In the genomic region with DNA sequence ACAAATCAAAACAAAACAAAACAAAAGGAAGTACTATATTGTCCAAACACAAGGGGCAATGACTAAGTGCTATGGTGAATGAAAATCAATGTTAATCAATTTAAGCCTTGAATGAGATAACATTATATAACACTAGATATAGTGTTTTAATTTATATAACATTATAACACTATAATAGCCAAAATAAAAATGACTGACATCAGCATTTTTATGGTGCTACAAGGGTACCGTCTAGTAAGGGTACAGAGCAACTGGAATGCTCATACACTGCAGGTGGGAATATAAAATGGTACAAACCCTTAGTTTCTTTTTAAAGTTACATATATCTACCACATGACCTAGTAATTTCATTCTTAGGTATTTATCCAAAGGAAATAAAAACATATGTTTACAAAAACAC, we compare ENCODE assay signal across 13 cellular contexts. TPM values are rescaled to one million over a fixed set of nuclear protein-coding genes. Genes with fewer than 3 reads are reported as not detected.
DNase-seq lines count a peak whose midpoint lies in the region; ATAC-seq, FAIRE-seq and TF ChIP-seq lines count a peak whose summit lies in the region.
"Had no signal": no experiment of that assay in that cellular context is flagged by ENCODE, and none has a peak within 500 bp of the region (broad histone marks: within the 10 kb centered on the region; RNA-seq: fewer than 3 reads in every experiment).

No MANE protein-coding gene starts in this region.

- no peak for TF ChIP-seq CTCF in A549 (IDR thresholded peaks at IDR 0.05)
- no peak for TF ChIP-seq CTCF in IMR-90 (conservative IDR thresholded peaks at IDR 0.05; ENCODE audit: low read depth, low read length)
- no peak for TF ChIP-seq CTCF in K562 (IDR thresholded peaks at IDR 0.05 in 2 of 3, conservative IDR thresholded peaks at IDR 0.05 in 1 of 3; ENCODE audit: insufficient read depth in 2 of 3, low read depth in 1 of 3, low read length in 3 of 3)
- no peak for TF ChIP-seq CTCF in colonic mucosa (IDR thresholded peaks at IDR 0.05)
- no peak for TF ChIP-seq CTCF in PC-9 (conservative IDR thresholded peaks at IDR 0.05)

- no peak overlapping the region for H2BK15ac ChIP-seq in IMR-90 (ENCODE audit: low read depth, low read length)

- H3K9me1 ChIP-seq in IMR-90 (ENCODE audit: insufficient read depth, low read length) (peaks cover 3% of the 10 kb centered on the region; the same call in 1 of the 2 replicates), K562 (ENCODE audit: control insufficient read depth, insufficient read depth, low read length) (no peaks in the 10 kb centered on the region)

- TF ChIP-seq POLR2A in A549 (IDR thresholded peaks at IDR 0.05; ENCODE audit: low read length) (no peak), IMR-90 (IDR thresholded peaks at IDR 0.05; ENCODE audit: low read depth, low read length) (no peak), K562 (conservative IDR thresholded peaks at IDR 0.05) (no peak)

- no peak overlapping the region for H2BK5ac ChIP-seq in IMR-90 (ENCODE audit: low read depth, low read length, poor library complexity, severe bottlenecking)

- BruUV-seq in IMR-90 (replicated peaks; lab: Mats Ljungman, UMichigan) (no TSS peak), K562 (replicated peaks; lab: Mats Ljungman, UMichigan) (no TSS peak), PC-9 (replicated peaks; lab: Mats Ljungman, UMichigan) (no TSS peak)

- WGBS in A549 (ENCODE audit: missing lambda C conversion rate): 95% methylated on average over 1 of the region's 1 CpG
- no CpG with 5 or more reads among the region's 1 CpG for WGBS in IMR-90 (ENCODE audit: extremely low coverage in 2 of 2, insufficient read length in 1 of 2), 2 experiments
- WGBS in K562 (ENCODE audit: insufficient coverage, low coverage, missing lambda C conversion rate): 91% methylated on average over 1 of the region's 1 CpG

- peaks cover 10 to 49% of the 10 kb centered on the region in 2 experiments for H3K79me1 ChIP-seq in IMR-90 (ENCODE audit: low read depth in 1 of 2, low read length in 2 of 2)

- H4K5ac ChIP-seq in IMR-90 (ENCODE audit: low read depth, low read length): no peak overlapping the region

- H2BK20ac ChIP-seq in IMR-90 (ENCODE audit: low read depth, low read length): no peak overlapping the region

- TF ChIP-seq EP300 in A549 (IDR thresholded peaks at IDR 0.05) (no peak), K562 (IDR thresholded peaks at IDR 0.05; ENCODE audit: low read length) (no peak)

- POLR2A ChIA-PET in A549 (lab: Yijun Ruan, JAX): no interaction called here
- POLR2A ChIA-PET in IMR-90 (lab: Charles Lee; ENCODE audit: unreplicated experiment): no interaction called here
- POLR2A ChIA-PET in K562 (lab: Yijun Ruan, JAX): interaction anchor here (0.5 kb wide), 1 partner anchor 39 kb away, joined by 3 read pairs; no protein-coding TSS in a partner anchor
- POLR2A ChIA-PET in PC-9 (lab: Charles Lee; ENCODE audit: unreplicated experiment): no interaction called here

- H3K9ac ChIP-seq in IMR-90 (ENCODE audit: low read depth, low read length) (no peak overlapping the region), K562 (ENCODE audit: insufficient read depth in 1 of 2, low read depth in 2 of 2, low read length in 2 of 2) (no peak overlapping the region), colonic mucosa (ENCODE audit: low read depth in 2 of 2, low read length in 2 of 2) (no peak overlapping the region)

- no peak overlapping the region for H2BK120ac ChIP-seq in IMR-90 (ENCODE audit: low read depth, low read length)

- no peak for DNase-seq in A549 (ENCODE audit: low read depth in 1 of 2, low spot score in 1 of 2)
- DNase-seq in IMR-90: no peak
- DNase-seq in K562 (ENCODE audit: extremely low read depth in 1 of 4, low spot score in 3 of 4): no peak
- DNase-seq in colonic mucosa: no peak
- DNase-seq in PC-9: no peak
- no peak for DNase-seq in NCI-H524 treated with DMSO at 0.1 percent for 48 hours (lab: John Stamatoyannopoulos, UW)
- DNase-seq: BE2C; CD4-positive, alpha-beta memory T cell; DMS79; H9 had no signal

- no peak overlapping the region for H3K56ac ChIP-seq in IMR-90 (ENCODE audit: extremely low read depth, insufficient read depth, low read length)

- H3K9me2 ChIP-seq in PC-9 (ENCODE audit: insufficient read depth): no peaks in the 10 kb centered on the region

- H4K20me1 ChIP-seq in IMR-90 (ENCODE audit: insufficient read depth, low read length) (no peaks in the 10 kb centered on the region; the same call in 1 of the 2 replicates), K562 (replicated peaks; ENCODE audit: control insufficient read depth, insufficient read depth, low read length) (no peaks in the 10 kb centered on the region), PC-9 (ENCODE audit: insufficient read depth) (no peaks in the 10 kb centered on the region)

- H3K4me2 ChIP-seq in A549 (no peak overlapping the region), IMR-90 (ENCODE audit: low read depth, low read length) (no peak overlapping the region), K562 (ENCODE audit: insufficient read depth, low read length) (no peak overlapping the region), PC-9 (no peak overlapping the region)
- H3K4me2 ChIP-seq: GM23338 had no signal

- H3K4ac ChIP-seq in IMR-90 (ENCODE audit: low read depth, low read length): no peak overlapping the region

- no peak overlapping the region for H2AK5ac ChIP-seq in IMR-90 (ENCODE audit: low read depth, low read length)

- H3K9me3 ChIP-seq in A549 (no peaks in the 10 kb centered on the region), IMR-90 (ENCODE audit: control insufficient read depth, insufficient read depth, low read length) (no peaks in the 10 kb centered on the region), K562 (replicated peaks; ENCODE audit: control insufficient read depth, insufficient read depth, low read depth, low read length) (no peaks in the 10 kb centered on the region), colonic mucosa (no peaks in the 10 kb centered on the region), PC-9 (ENCODE audit: insufficient read depth, low read depth) (no peaks in the 10 kb centered on the region)
- H3K9me3 ChIP-seq: BE2C had no signal

- H3K14ac ChIP-seq in IMR-90 (replicated peaks; ENCODE audit: low read depth, low read length): no peak overlapping the region

- in situ Hi-C loops in IMR-90 (cut with MboI; ENCODE audit: low sequenced_read_pairs): no loop called here
- in situ Hi-C loops in K562 (cut with MboI): no loop called here

- dilution Hi-C loops in IMR-90 (cut with HindIII; ENCODE audit: low sequenced_read_pairs, unreplicated experiment): no loop called here

- no peak overlapping the region for H2AK9ac ChIP-seq in IMR-90 (replicated peaks; ENCODE audit: low read depth, low read length, poor library complexity)

- TF ChIP-seq RAD21 in A549 (conservative IDR thresholded peaks at IDR 0.05 in 1 of 2, IDR thresholded peaks at IDR 0.05 in 1 of 2): no peak
- no peak for TF ChIP-seq RAD21 in IMR-90 (IDR thresholded peaks at IDR 0.05; ENCODE audit: low read length)
- no peak for TF ChIP-seq RAD21 in K562 (CRISPR knock-in tag; conservative IDR thresholded peaks at IDR 0.05 in 1 of 2, IDR thresholded peaks at IDR 0.05 in 1 of 2)

- H3K27ac ChIP-seq in A549 (no peak overlapping the region), IMR-90 (ENCODE audit: insufficient read depth, low read length) (no peak overlapping the region), K562 (ENCODE audit: extremely low read depth, low read depth, low read length) (no peak overlapping the region), colonic mucosa (no peak overlapping the region), PC-9 (no peak overlapping the region)
- H3K27ac ChIP-seq: C4-2B had no signal

- intact Hi-C loops in IMR-90 (cut with micrococcal nuclease) (no loop called here), K562 (cut with micrococcal nuclease) (no loop called here), colonic mucosa (cut with DNase I) (no loop called here), PC-9 (cut with micrococcal nuclease; ENCODE audit: unreplicated experiment) (no loop called here)

- FAIRE-seq in A549 (lab: Jason Lieb, UNC): no peak
- FAIRE-seq in K562 (lab: Jason Lieb, UNC): no peak
- FAIRE-seq: GM12891 had no signal

- CTCF ChIA-PET in A549 (lab: Yijun Ruan, JAX) (interaction anchor here (1.0 to 1.4 kb wide), 3 partner anchors 10 to 16 kb away, joined by 3 to 6 read pairs (median 3); partner anchors contain the start of genes MDP1 and TINF2), IMR-90 (lab: Yijun Ruan, JAX) (interaction anchor here (2.5 kb wide), 1 partner anchor 10 kb away, joined by 7 read pairs; the partner anchor contains the start of gene MDP1), K562 (lab: Yijun Ruan, JAX; ENCODE audit: low intra/inter-chr PET ratio) (no interaction called here), PC-9 (lab: Charles Lee) (no interaction called here)

- 0 out of 2 replicates have a peak, but pooled peaks cover under 1% of the 10 kb centered on the region for H3F3A ChIP-seq in PC-9 (ENCODE audit: insufficient read depth, low read depth)

- H3K79me2 ChIP-seq in K562 (ENCODE audit: control insufficient read depth, insufficient read depth, low read length) (peaks cover 52% of the 10 kb centered on the region), PC-9 (ENCODE audit: low read depth) (peaks cover 52% of the 10 kb centered on the region)

- H3K4me1 ChIP-seq in A549: peaks cover 14% of the 10 kb centered on the region
- H3K4me1 ChIP-seq in IMR-90 (ENCODE audit: control insufficient read depth, insufficient read depth, low read length): peaks cover 4% of the 10 kb centered on the region
- peaks cover 0 to 6% of the 10 kb centered on the region in 2 experiments; a peak in 2 of 5 replicates for H3K4me1 ChIP-seq in K562 (replicated peaks in 1 of 2; ENCODE audit: control insufficient read depth in 2 of 2, insufficient read depth in 2 of 2, low read length in 2 of 2)
- no peaks in the 10 kb centered on the region for H3K4me1 ChIP-seq in colonic mucosa
- H3K4me1 ChIP-seq in PC-9 (replicated peaks; ENCODE audit: insufficient read depth): no peaks in the 10 kb centered on the region; the same call in 1 of the 2 replicates
- H3K4me1 ChIP-seq: BE2C had no signal

- ATAC-seq in A549: no peak
- no peak for ATAC-seq in IMR-90 (ENCODE audit: low read depth)
- no peak for ATAC-seq in K562
- ATAC-seq: GM23338 had no signal

- H3K23ac ChIP-seq in IMR-90 (ENCODE audit: low read depth, low read length): no peak overlapping the region

- H3K4me3 ChIP-seq in A549 (no peak overlapping the region), IMR-90 (ENCODE audit: insufficient read depth, low read depth, low read length) (no peak overlapping the region), K562 (no peak overlapping the region), colonic mucosa (no peak overlapping the region), PC-9 (no peak overlapping the region)
- H3K4me3 ChIP-seq: GM23338 had no signal

- H2AFZ ChIP-seq in IMR-90 (replicated peaks; ENCODE audit: low read length, poor library complexity) (no peak overlapping the region), K562 (ENCODE audit: low read depth, low read length) (no peak overlapping the region), PC-9 (no peak overlapping the region)
- H2AFZ ChIP-seq: GM23338 had no signal

- no peak overlapping the region for H4K91ac ChIP-seq in IMR-90 (ENCODE audit: insufficient read depth, low read depth, low read length)

- no peak overlapping the region for H4K8ac ChIP-seq in IMR-90 (ENCODE audit: low read depth in 2 of 2, low read length in 2 of 2)

- H3K27me3 ChIP-seq in IMR-90 (ENCODE audit: control insufficient read depth, insufficient read depth, low read length) (no peaks in the 10 kb centered on the region), K562 (ENCODE audit: control insufficient read depth in 2 of 2, insufficient read depth in 2 of 2, low read length in 2 of 2) (no peaks in the 10 kb centered on the region), colonic mucosa (no peaks in the 10 kb centered on the region), PC-9 (ENCODE audit: insufficient read depth, low read depth) (no peaks in the 10 kb centered on the region)
- H3K27me3 ChIP-seq: BE2C had no signal

- H3K18ac ChIP-seq in IMR-90 (ENCODE audit: low read depth, low read length): no peak overlapping the region

- H3K36me3 ChIP-seq in IMR-90 (ENCODE audit: control insufficient read depth, insufficient read depth, low read length): peaks cover 6% of the 10 kb centered on the region; the same call in 1 of the 2 replicates
- H3K36me3 ChIP-seq in K562 (ENCODE audit: control insufficient read depth, insufficient read depth, low read length): peaks cover 12% of the 10 kb centered on the region; the same call in 1 of the 3 replicates
- no peaks in the 10 kb centered on the region for H3K36me3 ChIP-seq in colonic mucosa
- no peaks in the 10 kb centered on the region for H3K36me3 ChIP-seq in PC-9 (ENCODE audit: low read depth)

RNA-seq across cellular contexts. Expression of gene NEDD8, which starts 5.7 kb away (rescaled TPM):
- polyA plus RNA-seq in A549 (2011; rRNA removed) (381 and 433 TPM in 2 replicates), A549 (2017; fragmentation: RNase III; extraction: RNeasy Plus Mini Kit Qiagen cat#74134 plus additional on column Dnase treatment) (561 to 594 TPM (median 589 TPM) in 3 replicates), IMR-90 (2012; rRNA removed) (375 and 393 TPM in 2 replicates), K562 (2011; rRNA removed) (218 and 229 TPM in 2 replicates), K562 (2014; fragmentation: Illumina TruSeq; extraction: Trizol) (225 and 233 TPM in 2 replicates), K562 (2014; fragmentation: Nextera tagmentation; extraction: Ambion mirVana) (100 to 1,000 TPM; 628 to 691 TPM), K562 (2014; rRNA removed) (328 and 342 TPM in 2 replicates)
- 319 and 406 TPM in 2 replicates for polyA plus RNA-seq in A549 (2012; cell fraction: cytosol; rRNA removed)
- 84.0 and 134 TPM in 2 replicates for polyA plus RNA-seq in A549 (2012; cell fraction: nucleus; rRNA removed)
- 93.2 and 113 TPM in 2 replicates for polyA minus RNA-seq in A549 (2011; rRNA and poly(A)+ RNA removed)
- total RNA-seq in IMR-90 (2012; rRNA removed) (167 and 224 TPM in 2 replicates), K562 (2014; rRNA removed) (219 and 275 TPM in 2 replicates), K562 (2014; rRNA removed; fragmentation: Illumina TruSeq; extraction: Trizol) (260 and 291 TPM in 2 replicates), K562 (2015; rRNA removed; fragmentation: Illumina TruSeq; extraction: Trizol) (235 and 243 TPM in 2 replicates), K562 (2021) (139 and 142 TPM in 2 replicates), colonic mucosa (100 to 1,000 TPM; 126 to 150 TPM), PC-9 (2021) (134 and 179 TPM in 2 replicates)
- polyA plus RNA-seq in IMR-90 (2012; cell fraction: cytosol; rRNA removed): 171 and 190 TPM in 2 replicates
- polyA plus RNA-seq in IMR-90 (2012; cell fraction: nucleus; rRNA removed; ENCODE audit: low replicate concordance): 17.8 and 126 TPM in 2 replicates
- total RNA-seq in K562 (2011; cell fraction: chromatin; rRNA removed; ENCODE audit: low replicate concordance): 34.2 and 38.9 TPM in 2 replicates
- total RNA-seq in K562 (2011; cell fraction: nucleolus; rRNA removed): 33.3 and 34.2 TPM in 2 replicates
- 51.0 and 88.3 TPM in 2 replicates for total RNA-seq in K562 (2011; cell fraction: nucleoplasm; rRNA removed)
- 163 and 225 TPM in 2 replicates for polyA plus RNA-seq in K562 (2011; cell fraction: cytosol; rRNA removed)
- polyA plus RNA-seq in K562 (2011; cell fraction: nucleus; rRNA removed): 74.2 and 117 TPM in 2 replicates
- 143 and 265 TPM in 2 replicates for polyA plus RNA-seq in K562 (2012)
- polyA minus RNA-seq in K562 (2011; rRNA and poly(A)+ RNA removed): 115 and 124 TPM in 2 replicates
- polyA minus RNA-seq in K562 (2011; cell fraction: cytosol; rRNA and poly(A)+ RNA removed): 27.9 and 42.0 TPM in 2 replicates
- polyA minus RNA-seq in K562 (2011; cell fraction: nucleus; rRNA and poly(A)+ RNA removed): 14.8 and 24.7 TPM in 2 replicates

RNA-seq across cellular contexts. Expression of gene GMPR2, which starts 6.3 kb away (rescaled TPM):
- 91.7 and 108 TPM in 2 replicates for polyA plus RNA-seq in A549 (2011; rRNA removed)
- 52.4 and 58.4 TPM in 2 replicates for polyA plus RNA-seq in A549 (2012; cell fraction: cytosol; rRNA removed)
- polyA plus RNA-seq in A549 (2012; cell fraction: nucleus; rRNA removed): 44.8 and 50.9 TPM in 2 replicates
- 64.8 to 71.2 TPM (median 70.0 TPM) in 3 replicates for polyA plus RNA-seq in A549 (2017; fragmentation: RNase III; extraction: RNeasy Plus Mini Kit Qiagen cat#74134 plus additional on column Dnase treatment)
- 87.4 and 103 TPM in 2 replicates for polyA minus RNA-seq in A549 (2011; rRNA and poly(A)+ RNA removed)
- total RNA-seq in IMR-90 (2012; rRNA removed): 56.1 and 92.5 TPM in 2 replicates
- 63.7 and 65.7 TPM in 2 replicates for polyA plus RNA-seq in IMR-90 (2012; rRNA removed)
- polyA plus RNA-seq in IMR-90 (2012; cell fraction: cytosol; rRNA removed): 38.5 and 42.9 TPM in 2 replicates
- 50.8 and 70.1 TPM in 2 replicates for polyA plus RNA-seq in IMR-90 (2012; cell fraction: nucleus; rRNA removed; ENCODE audit: low replicate concordance)
- total RNA-seq in K562 (2011; cell fraction: chromatin; rRNA removed; ENCODE audit: low replicate concordance): 55.4 and 58.6 TPM in 2 replicates
- 42.4 and 43.9 TPM in 2 replicates for total RNA-seq in K562 (2011; cell fraction: nucleolus; rRNA removed)
- 34.0 and 44.4 TPM in 2 replicates for total RNA-seq in K562 (2011; cell fraction: nucleoplasm; rRNA removed)
- 37.9 and 40.0 TPM in 2 replicates for total RNA-seq in K562 (2014; rRNA removed)
- 35.9 and 38.7 TPM in 2 replicates for total RNA-seq in K562 (2014; rRNA removed; fragmentation: Illumina TruSeq; extraction: Trizol)
- 29.0 and 30.5 TPM in 2 replicates for total RNA-seq in K562 (2015; rRNA removed; fragmentation: Illumina TruSeq; extraction: Trizol)
- 32.6 and 35.2 TPM in 2 replicates for total RNA-seq in K562 (2021)
- 36.3 and 44.1 TPM in 2 replicates for polyA plus RNA-seq in K562 (2011; rRNA removed)
- polyA plus RNA-seq in K562 (2011; cell fraction: cytosol; rRNA removed): 24.1 and 39.4 TPM in 2 replicates
- polyA plus RNA-seq in K562 (2011; cell fraction: nucleus; rRNA removed): 124 and 126 TPM in 2 replicates
- 44.7 and 62.7 TPM in 2 replicates for polyA plus RNA-seq in K562 (2012)
- 38.8 and 40.5 TPM in 2 replicates for polyA plus RNA-seq in K562 (2014; fragmentation: Illumina TruSeq; extraction: Trizol)
- polyA plus RNA-seq in K562 (2014; fragmentation: Nextera tagmentation; extraction: Ambion mirVana): 10 to 100 TPM; 40.0 to 67.4 TPM
- 26.4 and 28.4 TPM in 2 replicates for polyA plus RNA-seq in K562 (2014; rRNA removed)
- polyA minus RNA-seq in K562 (2011; rRNA and poly(A)+ RNA removed): 28.0 and 29.2 TPM in 2 replicates
- 17.1 and 18.0 TPM in 2 replicates for polyA minus RNA-seq in K562 (2011; cell fraction: cytosol; rRNA and poly(A)+ RNA removed)
- polyA minus RNA-seq in K562 (2011; cell fraction: nucleus; rRNA and poly(A)+ RNA removed): 26.5 and 46.5 TPM in 2 replicates
- total RNA-seq in colonic mucosa: 10 to 100 TPM; 57.9 to 68.1 TPM
- 55.3 and 63.7 TPM in 2 replicates for total RNA-seq in PC-9 (2021)

RNA-seq across cellular contexts. Expression of gene MDP1, which starts 10.6 kb away (rescaled TPM):
- 31.8 and 38.6 TPM in 2 replicates for polyA plus RNA-seq in A549 (2011; rRNA removed)
- polyA plus RNA-seq in A549 (2012; cell fraction: cytosol; rRNA removed): 27.2 and 31.6 TPM in 2 replicates
- polyA plus RNA-seq in A549 (2012; cell fraction: nucleus; rRNA removed): 23.4 and 29.9 TPM in 2 replicates
- 21.0 to 21.6 TPM (median 21.4 TPM) in 3 replicates for polyA plus RNA-seq in A549 (2017; fragmentation: RNase III; extraction: RNeasy Plus Mini Kit Qiagen cat#74134 plus additional on column Dnase treatment)
- 6.0 and 11.2 TPM in 2 replicates for polyA minus RNA-seq in A549 (2011; rRNA and poly(A)+ RNA removed)
- 15.1 and 16.7 TPM in 2 replicates for total RNA-seq in IMR-90 (2012; rRNA removed)
- polyA plus RNA-seq in IMR-90 (2012; rRNA removed): 16.7 and 17.8 TPM in 2 replicates
- polyA plus RNA-seq in IMR-90 (2012; cell fraction: cytosol; rRNA removed): 19.9 and 29.9 TPM in 2 replicates
- polyA plus RNA-seq in IMR-90 (2012; cell fraction: nucleus; rRNA removed; ENCODE audit: low replicate concordance): 20.3 and 21.5 TPM in 2 replicates
- 3.0 and 11.2 TPM in 2 replicates for total RNA-seq in K562 (2011; cell fraction: chromatin; rRNA removed; ENCODE audit: low replicate concordance)
- total RNA-seq in K562 (2011; cell fraction: nucleolus; rRNA removed): 8.7 and 9.2 TPM in 2 replicates
- 3.9 and 5.9 TPM in 2 replicates for total RNA-seq in K562 (2011; cell fraction: nucleoplasm; rRNA removed)
- total RNA-seq in K562 (2014; rRNA removed): 2.7 and 6.8 TPM in 2 replicates
- total RNA-seq in K562 (2014; rRNA removed; fragmentation: Illumina TruSeq; extraction: Trizol): 8.9 and 11.0 TPM in 2 replicates
- total RNA-seq in K562 (2015; rRNA removed; fragmentation: Illumina TruSeq; extraction: Trizol): 7.8 and 8.5 TPM in 2 replicates
- total RNA-seq in K562 (2021): 10.5 and 11.0 TPM in 2 replicates
- polyA plus RNA-seq in K562 (2011; rRNA removed): 11.6 and 12.6 TPM in 2 replicates
- polyA plus RNA-seq in K562 (2011; cell fraction: cytosol; rRNA removed): 9.7 and 12.9 TPM in 2 replicates
- polyA plus RNA-seq in K562 (2011; cell fraction: nucleus; rRNA removed): 12.8 and 15.2 TPM in 2 replicates
- 9.3 and 11.2 TPM in 2 replicates for polyA plus RNA-seq in K562 (2012)
- polyA plus RNA-seq in K562 (2014; fragmentation: Illumina TruSeq; extraction: Trizol): 9.1 and 10.1 TPM in 2 replicates
- polyA plus RNA-seq in K562 (2014; fragmentation: Nextera tagmentation; extraction: Ambion mirVana): 10 to 100 TPM; 27.2 to 29.6 TPM
- polyA plus RNA-seq in K562 (2014; rRNA removed): 11.9 and 15.3 TPM in 2 replicates
- polyA minus RNA-seq in K562 (2011; rRNA and poly(A)+ RNA removed): 1.8 and 4.2 TPM in 2 replicates
- polyA minus RNA-seq in K562 (2011; cell fraction: cytosol; rRNA and poly(A)+ RNA removed): 1.7 and 3.4 TPM in 2 replicates
- 5.8 and 6.0 TPM in 2 replicates for polyA minus RNA-seq in K562 (2011; cell fraction: nucleus; rRNA and poly(A)+ RNA removed)
- total RNA-seq in colonic mucosa: 10 to 100 TPM in 1 of 2 donors, 1 to 10 TPM in 1; 8.2 to 10.9 TPM
- total RNA-seq in PC-9 (2021): 8.7 and 15.3 TPM in 2 replicates

RNA-seq across cellular contexts. Expression of gene CHMP4A, which starts 13.2 kb away (rescaled TPM):
- polyA plus RNA-seq in A549 (2011; rRNA removed) (74.9 and 102 TPM in 2 replicates), A549 (2017; fragmentation: RNase III; extraction: RNeasy Plus Mini Kit Qiagen cat#74134 plus additional on column Dnase treatment) (112 to 124 TPM (median 117 TPM) in 3 replicates), IMR-90 (2012; rRNA removed) (63.8 and 66.4 TPM in 2 replicates), K562 (2011; rRNA removed) (36.1 and 50.5 TPM in 2 replicates), K562 (2014; fragmentation: Illumina TruSeq; extraction: Trizol) (77.2 and 88.9 TPM in 2 replicates), K562 (2014; fragmentation: Nextera tagmentation; extraction: Ambion mirVana) (100 to 1,000 TPM in 1 of 2 experiments, 10 to 100 TPM in 1; 91.4 to 104 TPM), K562 (2014; rRNA removed) (77.0 and 84.5 TPM in 2 replicates)
- polyA plus RNA-seq in A549 (2012; cell fraction: cytosol; rRNA removed): 67.2 and 98.1 TPM in 2 replicates
- 13.2 and 24.6 TPM in 2 replicates for polyA plus RNA-seq in A549 (2012; cell fraction: nucleus; rRNA removed)
- polyA minus RNA-seq in A549 (2011; rRNA and poly(A)+ RNA removed): 16.7 and 37.6 TPM in 2 replicates
- total RNA-seq in IMR-90 (2012; rRNA removed) (22.0 and 31.7 TPM in 2 replicates), K562 (2014; rRNA removed) (52.5 and 52.7 TPM in 2 replicates), K562 (2014; rRNA removed; fragmentation: Illumina TruSeq; extraction: Trizol) (37.6 and 41.5 TPM in 2 replicates), K562 (2015; rRNA removed; fragmentation: Illumina TruSeq; extraction: Trizol) (37.2 and 38.7 TPM in 2 replicates), K562 (2021) (25.7 and 28.8 TPM in 2 replicates), colonic mucosa (10 to 100 TPM; 47.8 to 48.0 TPM), PC-9 (2021) (31.2 and 37.6 TPM in 2 replicates)
- 18.2 and 69.1 TPM in 2 replicates for polyA plus RNA-seq in IMR-90 (2012; cell fraction: cytosol; rRNA removed)
- polyA plus RNA-seq in IMR-90 (2012; cell fraction: nucleus; rRNA removed; ENCODE audit: low replicate concordance): 6.1 and 32.8 TPM in 2 replicates
- total RNA-seq in K562 (2011; cell fraction: chromatin; rRNA removed; ENCODE audit: low replicate concordance): 40.8 and 43.4 TPM in 2 replicates
- total RNA-seq in K562 (2011; cell fraction: nucleolus; rRNA removed): 10.3 and 14.2 TPM in 2 replicates
- 21.1 and 24.1 TPM in 2 replicates for total RNA-seq in K562 (2011; cell fraction: nucleoplasm; rRNA removed)
- 25.1 and 73.5 TPM in 2 replicates for polyA plus RNA-seq in K562 (2011; cell fraction: cytosol; rRNA removed)
- 14.6 and 17.5 TPM in 2 replicates for polyA plus RNA-seq in K562 (2011; cell fraction: nucleus; rRNA removed)
- 67.8 and 71.0 TPM in 2 replicates for polyA plus RNA-seq in K562 (2012)
- polyA minus RNA-seq in K562 (2011; rRNA and poly(A)+ RNA removed): 53.3 and 63.0 TPM in 2 replicates
- polyA minus RNA-seq in K562 (2011; cell fraction: cytosol; rRNA and poly(A)+ RNA removed): 10.3 TPM in 2 replicates
- polyA minus RNA-seq in K562 (2011; cell fraction: nucleus; rRNA and poly(A)+ RNA removed): 3.5 and 7.1 TPM in 2 replicates

RNA-seq across cellular contexts. Expression of gene TINF2, which starts 15.9 kb away (rescaled TPM):
- polyA plus RNA-seq in A549 (2011; rRNA removed) (51.3 and 73.0 TPM in 2 replicates), A549 (2017; fragmentation: RNase III; extraction: RNeasy Plus Mini Kit Qiagen cat#74134 plus additional on column Dnase treatment) (33.1 to 44.5 TPM (median 38.5 TPM) in 3 replicates), IMR-90 (2012; rRNA removed) (30.0 and 33.0 TPM in 2 replicates), K562 (2011; rRNA removed) (15.6 and 18.5 TPM in 2 replicates), K562 (2014; fragmentation: Illumina TruSeq; extraction: Trizol) (31.5 and 33.8 TPM in 2 replicates), K562 (2014; fragmentation: Nextera tagmentation; extraction: Ambion mirVana) (10 to 100 TPM in 1 of 2 experiments, 1 to 10 TPM in 1; 9.7 to 11.3 TPM), K562 (2014; rRNA removed) (12.0 and 14.9 TPM in 2 replicates)
- 25.1 and 30.3 TPM in 2 replicates for polyA plus RNA-seq in A549 (2012; cell fraction: cytosol; rRNA removed)
- polyA plus RNA-seq in A549 (2012; cell fraction: nucleus; rRNA removed): 27.8 and 37.0 TPM in 2 replicates
- polyA minus RNA-seq in A549 (2011; rRNA and poly(A)+ RNA removed): 53.5 and 60.4 TPM in 2 replicates
- total RNA-seq in IMR-90 (2012; rRNA removed) (21.1 and 26.9 TPM in 2 replicates), K562 (2014; rRNA removed) (13.8 and 19.3 TPM in 2 replicates), K562 (2014; rRNA removed; fragmentation: Illumina TruSeq; extraction: Trizol) (20.2 and 21.5 TPM in 2 replicates), K562 (2015; rRNA removed; fragmentation: Illumina TruSeq; extraction: Trizol) (18.6 and 19.0 TPM in 2 replicates), K562 (2021) (20.9 and 24.1 TPM in 2 replicates), colonic mucosa (10 to 100 TPM; 45.5 to 45.7 TPM), PC-9 (2021) (22.4 and 23.0 TPM in 2 replicates)
- polyA plus RNA-seq in IMR-90 (2012; cell fraction: cytosol; rRNA removed): 18.0 and 22.6 TPM in 2 replicates
- 25.3 and 36.7 TPM in 2 replicates for polyA plus RNA-seq in IMR-90 (2012; cell fraction: nucleus; rRNA removed; ENCODE audit: low replicate concordance)
- total RNA-seq in K562 (2011; cell fraction: chromatin; rRNA removed; ENCODE audit: low replicate concordance): 21.0 and 30.8 TPM in 2 replicates
- 23.3 and 23.8 TPM in 2 replicates for total RNA-seq in K562 (2011; cell fraction: nucleolus; rRNA removed)
- total RNA-seq in K562 (2011; cell fraction: nucleoplasm; rRNA removed): 18.8 and 21.9 TPM in 2 replicates
- 13.3 and 15.7 TPM in 2 replicates for polyA plus RNA-seq in K562 (2011; cell fraction: cytosol; rRNA removed)
- 29.9 and 31.3 TPM in 2 replicates for polyA plus RNA-seq in K562 (2011; cell fraction: nucleus; rRNA removed)
- polyA plus RNA-seq in K562 (2012): 21.8 and 23.9 TPM in 2 replicates
- polyA minus RNA-seq in K562 (2011; rRNA and poly(A)+ RNA removed): 8.1 and 9.1 TPM in 2 replicates
- polyA minus RNA-seq in K562 (2011; cell fraction: cytosol; rRNA and poly(A)+ RNA removed): 5.2 and 5.6 TPM in 2 replicates
- polyA minus RNA-seq in K562 (2011; cell fraction: nucleus; rRNA and poly(A)+ RNA removed): 11.3 and 14.3 TPM in 2 replicates

Comparison
In these comparisons a context has a peak if more than half of its experiments do, and no peak if none do; other contexts are left out.
1. CTCF ChIA-PET loops: an anchor here in A549 (1.0 to 1.4 kb wide) and IMR-90 (2.5 kb wide); none called in K562 and PC-9.
2. Of the 35 proteins assayed by ChIP-seq in both K562 and A549: peak only in K562: none; only in A549: none; in both: MAFK; in neither: 34.